12 cellular contexts compared by ENCODE assay signal in the genomic region with DNA sequence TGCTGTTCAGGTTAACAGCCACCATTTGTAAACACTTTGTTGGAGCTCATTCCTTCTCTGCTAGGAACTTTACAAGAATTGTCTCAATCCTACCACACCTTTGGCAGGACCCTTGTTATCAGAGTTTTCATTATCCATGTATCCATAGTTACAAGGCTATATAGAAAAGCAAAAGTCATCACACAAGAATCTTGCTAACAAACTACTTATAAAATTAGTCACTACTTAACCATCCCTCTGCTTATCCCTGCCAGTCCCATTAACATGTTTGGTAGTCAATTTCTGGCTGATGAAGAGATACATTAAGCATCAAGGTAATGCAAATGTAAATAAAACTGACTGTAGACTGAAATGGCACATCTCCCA. TPM values are rescaled to one million over a fixed set of nuclear protein-coding genes. Genes with fewer than 3 reads are reported as not detected.
DNase-seq lines count a peak whose midpoint lies in the region; ATAC-seq, FAIRE-seq and TF ChIP-seq lines count a peak whose summit lies in the region.
"Had no signal": no experiment of that assay in that cellular context is flagged by ENCODE, and none has a peak within 500 bp of the region (broad histone marks: within the 10 kb centered on the region; RNA-seq: fewer than 3 reads in every experiment).

No MANE protein-coding gene starts in this region.

- H2BK15ac ChIP-seq in H9 (ENCODE audit: low read depth, low read length) = no peak overlapping the region

- TF ChIP-seq CTCF in bronchial epithelial cell (IDR thresholded peaks at IDR 0.05; ENCODE audit: insufficient read depth, low read length, severe bottlenecking) = no peak
- no peak for TF ChIP-seq CTCF in omental fat pad (IDR thresholded peaks at IDR 0.05)
- TF ChIP-seq CTCF in H9 (conservative IDR thresholded peaks at IDR 0.05) = no peak

- no peak overlapping the region for H2BK12ac ChIP-seq in H9 (ENCODE audit: insufficient read length, low read depth, low read length)

- no peaks in the 10 kb centered on the region for H3K9me3 ChIP-seq in H9 (ENCODE audit: control insufficient read depth, low read depth, low read length)
- H3K9me3 ChIP-seq: gastrocnemius medialis, lower lobe of right lung, prostate gland had no signal

- H3K4me1 Mint-ChIP-seq in H9 = no peaks in the 10 kb centered on the region

- H3K4ac ChIP-seq in H9 (ENCODE audit: low read depth, low read length) = no peak overlapping the region

- no peak overlapping the region for H2BK5ac ChIP-seq in H9 (ENCODE audit: insufficient read length, low read length)

- no peak overlapping the region for H3T11ph ChIP-seq in H9 (ENCODE audit: low read length)

- H3K36me3 ChIP-seq in bronchial epithelial cell (ENCODE audit: control insufficient read depth, insufficient read depth, low read length) = no peaks in the 10 kb centered on the region
- H3K36me3 ChIP-seq: cardiac muscle cell, gastrocnemius medialis, lower lobe of right lung, prostate gland had no signal

- H3K36me3 Mint-ChIP-seq in H9 (ENCODE audit: insufficient read depth in 1 of 3, low read depth in 3 of 3) = peaks cover 0 to 4% (median 0%) of the 10 kb centered on the region in 3 experiments; a peak in 1 of 7 replicates

- H3K23me2 ChIP-seq in H9 (ENCODE audit: insufficient read length, low read depth, low read length, poor library complexity, severe bottlenecking) = no peaks in the 10 kb centered on the region

- H3K27ac Mint-ChIP-seq in H9 = no peak overlapping the region

- H3K27ac ChIP-seq in caudate nucleus (ENCODE audit: low read depth, low read length) (no peak overlapping the region), H9 (ENCODE audit: insufficient read length, low read depth, low read length) (no peak overlapping the region)
- H3K27ac ChIP-seq: cardiac muscle cell, gastrocnemius medialis, lower lobe of right lung, prostate gland had no signal

- no peak overlapping the region for H3K18ac ChIP-seq in H9 (ENCODE audit: insufficient read length, low read depth, low read length)

- H3K9me3 Mint-ChIP-seq in H9 = no peaks in the 10 kb centered on the region

- no peak overlapping the region for H3K4me3 Mint-ChIP-seq in H9

- no peak overlapping the region for H2BK120ac ChIP-seq in H9 (ENCODE audit: low read depth, low read length, poor library complexity, severe bottlenecking)

- FAIRE-seq in bronchial epithelial cell (lab: Jason Lieb, UNC) = no peak
- FAIRE-seq: TTC549 had no signal

- no peaks in the 10 kb centered on the region; the same call in 1 of the 2 replicates for H3K4me1 ChIP-seq in H9 (ENCODE audit: insufficient read depth, low read length)
- H3K4me1 ChIP-seq: gastrocnemius medialis, lower lobe of right lung, prostate gland had no signal

- H3K14ac ChIP-seq in H9 (ENCODE audit: insufficient read depth, low read length) = no peak overlapping the region

- no peak overlapping the region for H3K9ac ChIP-seq in H9 (ENCODE audit: extremely low read depth, insufficient read length, low read length)

- H3K27me3 Mint-ChIP-seq in H9 (ENCODE audit: low read depth) = no peaks in the 10 kb centered on the region

- no peak overlapping the region for H4K91ac ChIP-seq in H9 (ENCODE audit: insufficient read length, low read depth, low read length)

- H2AK5ac ChIP-seq in H9 (ENCODE audit: insufficient read length, low read length) = no peak overlapping the region

- ATAC-seq in omental fat pad (ENCODE audit: low FRiP score) = peak; percentile 37
- ATAC-seq: gastrocnemius medialis had no signal

- H4K8ac ChIP-seq in H9 (replicated peaks; ENCODE audit: insufficient read length, low read depth, low read length) = no peak overlapping the region

- DNase-seq in HS-5 (ENCODE audit: low read depth) (peak; percentile 75), bronchial epithelial cell (ENCODE audit: low read depth) (peak; percentile 79), omental fat pad (ENCODE audit: low spot score) (no peak), caudate nucleus (lab: John Stamatoyannopoulos, UW) (no peak), H9 (no peak), SHP77 treated with DMSO at 0.1 percent for 48 hours (lab: John Stamatoyannopoulos, UW) (no peak)
- DNase-seq: gastrocnemius medialis, lower lobe of right lung, NCI-H187 treated with DMSO at 0.1 percent for 48 hours had no signal

- no peaks in the 10 kb centered on the region for H4K20me1 ChIP-seq in H9 (ENCODE audit: control insufficient read depth, insufficient read depth, insufficient read length)

- H3K79me1 ChIP-seq in H9 (ENCODE audit: insufficient read depth, low read depth, low read length, poor library complexity, severe bottlenecking) = no peaks in the 10 kb centered on the region

- H2AFZ ChIP-seq in H9 (ENCODE audit: low read length) = no peak overlapping the region

- H3K4me3 ChIP-seq in bronchial epithelial cell (ENCODE audit: low read depth, low read length) = no peak overlapping the region
- H3K4me3 ChIP-seq: cardiac muscle cell, gastrocnemius medialis, lower lobe of right lung, prostate gland had no signal

- no peak overlapping the region for H2BK20ac ChIP-seq in H9 (ENCODE audit: low read depth, low read length, poor library complexity, severe bottlenecking)

- H3K27me3 ChIP-seq in bronchial epithelial cell (ENCODE audit: control insufficient read depth, insufficient read depth, low read length) (no peaks in the 10 kb centered on the region), H9 (ENCODE audit: insufficient read depth, low read length) (no peaks in the 10 kb centered on the region)
- H3K27me3 ChIP-seq: cardiac muscle cell, gastrocnemius medialis had no signal

- H3K4me2 ChIP-seq in H9 (ENCODE audit: insufficient read depth, insufficient read length, low read length) = no peak overlapping the region

- H3K23ac ChIP-seq in H9 (ENCODE audit: insufficient read length, low read depth, low read length) = no peak overlapping the region

- H3K79me2 ChIP-seq in H9 (ENCODE audit: insufficient read depth, low read length) = no peaks in the 10 kb centered on the region

- H3K56ac ChIP-seq in H9 (ENCODE audit: insufficient read length, low read depth, low read length) = no peak overlapping the region

- H4K5ac ChIP-seq in H9 (ENCODE audit: insufficient read length, low read depth, low read length) = no peak overlapping the region

RNA-seq across cellular contexts. Expression of gene ZSWIM3, which starts 10.4 kb away (rescaled TPM):
- 2.9 and 3.7 TPM in 2 replicates for total RNA-seq in bronchial epithelial cell
- 1 to 10 TPM; 2.3 to 5.0 (median 3.1) TPM for total RNA-seq in omental fat pad
- total RNA-seq in H9 (2021) = 8.0 and 8.2 TPM in 2 replicates

RNA-seq across cellular contexts. Expression of gene ACOT8, which starts 10.6 kb away (rescaled TPM):
- total RNA-seq in bronchial epithelial cell = 31.1 and 37.9 TPM in 2 replicates
- total RNA-seq in omental fat pad = 10 to 100 TPM; 16.1 to 35.0 (median 30.8) TPM
- total RNA-seq in H9 (2021) = 26.7 and 30.3 TPM in 2 replicates

RNA-seq across cellular contexts. Expression of gene ZSWIM1, which starts 13.2 kb away (rescaled TPM):
- total RNA-seq in bronchial epithelial cell = 1.3 and 2.8 TPM in 2 replicates
- 1 to 10 TPM; 5.5 to 9.9 (median 7.0) TPM for total RNA-seq in omental fat pad
- 12.0 and 13.0 TPM in 2 replicates for total RNA-seq in H9 (2021)

RNA-seq across cellular contexts. Expression of gene SPATA25, which starts 19.6 kb away (rescaled TPM):
- total RNA-seq in bronchial epithelial cell (0.53 and 0.90 TPM in 2 replicates), omental fat pad (10 to 100 TPM in 1 of 4 donors, 1 to 10 TPM in 3; 1.8 to 27.0 (median 3.6) TPM), H9 (2021) (1.8 and 2.4 TPM in 2 replicates)

RNA-seq across cellular contexts. Expression of gene NEURL2, which starts 23.2 kb away (rescaled TPM):
- 1.8 and 2.6 TPM in 2 replicates for total RNA-seq in bronchial epithelial cell
- total RNA-seq in omental fat pad = 10 to 100 TPM in 3 of 4 donors, 1 to 10 TPM in 1; 8.5 to 32.0 (median 11.6) TPM
- total RNA-seq in H9 (2021) = 5.4 and 5.8 TPM in 2 replicates

Comparison
In these comparisons a context has a peak if more than half of its experiments do, and no peak if none do; other contexts are left out.
1. DNase-seq: peak in HS-5 (single experiment) and bronchial epithelial cell (single experiment); none in omental fat pad (single experiment), caudate nucleus (0 of 61), H9 (single experiment) and SHP77 treated with DMSO at 0.1 percent for 48 hours (single experiment).